ENCODE assay signal across 12 cellular contexts in the genomic region with DNA sequence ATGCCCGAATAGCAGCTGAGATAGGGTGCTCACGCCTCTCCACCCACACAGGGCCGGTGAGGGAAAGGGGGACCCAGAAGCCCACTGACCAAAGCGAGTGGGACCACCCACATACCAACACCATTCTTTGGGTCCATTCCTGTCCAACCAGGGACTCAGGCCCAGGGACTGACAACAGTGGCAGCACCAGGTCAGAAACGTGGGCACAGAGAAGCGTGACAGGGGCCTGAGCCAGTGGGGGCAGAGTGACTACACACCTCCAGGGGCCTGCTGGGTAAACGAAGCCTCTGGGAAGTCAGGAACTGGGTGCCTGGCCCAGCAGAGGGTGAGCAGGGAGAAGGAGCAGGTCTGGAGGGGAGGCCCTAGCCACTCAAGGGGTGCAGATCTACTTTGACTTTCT. TPM values are rescaled to one million over a fixed set of nuclear protein-coding genes. Genes with fewer than 3 reads are reported as not detected.
DNase-seq lines count a peak whose midpoint lies in the region; ATAC-seq and TF ChIP-seq lines count a peak whose summit lies in the region.
"Had no signal": no experiment of that assay in that cellular context is flagged by ENCODE, and none has a peak within 500 bp of the region (broad histone marks: within the 10 kb centered on the region; RNA-seq: fewer than 3 reads in every experiment).

No MANE protein-coding gene starts in this region.

- H3K4me1 Mint-ChIP-seq in HFFc6 (ENCODE audit: low read depth): peaks cover 70% of the 10 kb centered on the region
- H3K4me1 Mint-ChIP-seq in central memory CD8-positive, alpha-beta T cell: peaks cover 17% of the 10 kb centered on the region

- no peak for ATAC-seq in central memory CD8-positive, alpha-beta T cell (replicated peaks; ENCODE audit: extremely low read depth, poor library complexity, severe bottlenecking)
- ATAC-seq in HG02852 (IDR thresholded peaks at IDR 0.05; ENCODE audit: unreplicated experiment) (no peak), HG03139 (IDR thresholded peaks at IDR 0.05; ENCODE audit: unreplicated experiment) (no peak)

- TF ChIP-seq POLR2A in lower leg skin (IDR thresholded peaks at IDR 0.05) (no peak), suprapubic skin (IDR thresholded peaks at IDR 0.05) (no peak)

- H3K27ac ChIP-seq in suprapubic skin: peak overlapping the region; percentile 10

- peak overlapping the region; percentile 95 for H3K27ac Mint-ChIP-seq in HFFc6
- H3K27ac Mint-ChIP-seq in central memory CD8-positive, alpha-beta T cell (ENCODE audit: low read depth): peak overlapping the region; percentile 50

- H3K27me3 ChIP-seq in suprapubic skin: no peaks in the 10 kb centered on the region

- H3K36me3 Mint-ChIP-seq in HFFc6 (ENCODE audit: low read depth): peaks cover 1% of the 10 kb centered on the region; the same call in 1 of the 2 replicates
- H3K36me3 Mint-ChIP-seq in central memory CD8-positive, alpha-beta T cell (ENCODE audit: insufficient read depth): peaks cover 23% of the 10 kb centered on the region
- H3K36me3 Mint-ChIP-seq: activated naive CD4-positive, alpha-beta T cell treated with anti-CD3 and anti-CD28 coated beads, Interleukin-2, amount 50 U/mL, for 72 hours had no signal

- H3K4me3 Mint-ChIP-seq in HFFc6: no peak overlapping the region
- H3K4me3 Mint-ChIP-seq in central memory CD8-positive, alpha-beta T cell: no peak overlapping the region
- H3K4me3 Mint-ChIP-seq: activated CD8-positive, alpha-beta T cell treated with anti-CD3 and anti-CD28 coated beads for 36 hours; CD8-positive, alpha-beta T cell had no signal

- intact Hi-C loops in lower leg skin (cut with DNase I; ENCODE audit: low total_unique reads): loop anchor here (10.0 kb wide), 1 partner anchor 129 kb away; no protein-coding TSS in a partner anchor

- H3K36me3 ChIP-seq in suprapubic skin: peaks cover 63% of the 10 kb centered on the region

- no peaks in the 10 kb centered on the region for H3K9me3 ChIP-seq in suprapubic skin

- TF ChIP-seq CTCF in HFFc6 (IDR thresholded peaks at IDR 0.05) (no peak), lower leg skin (IDR thresholded peaks at IDR 0.05) (no peak), suprapubic skin (IDR thresholded peaks at IDR 0.05) (no peak)

- H3K9me3 Mint-ChIP-seq in HFFc6: no peaks in the 10 kb centered on the region
- no peaks in the 10 kb centered on the region for H3K9me3 Mint-ChIP-seq in central memory CD8-positive, alpha-beta T cell
- H3K9me3 Mint-ChIP-seq: activated CD8-positive, alpha-beta T cell treated with anti-CD3 and anti-CD28 coated beads for 36 hours; activated naive CD4-positive, alpha-beta T cell treated with anti-CD3 and anti-CD28 coated beads, Interleukin-2, amount 50 U/mL, for 72 hours; CD8-positive, alpha-beta T cell had no signal

- peaks cover 29% of the 10 kb centered on the region for H3K27me3 Mint-ChIP-seq in HFFc6 (ENCODE audit: insufficient read depth)
- no peaks in the 10 kb centered on the region for H3K27me3 Mint-ChIP-seq in central memory CD8-positive, alpha-beta T cell
- H3K27me3 Mint-ChIP-seq: activated CD8-positive, alpha-beta T cell treated with anti-CD3 and anti-CD28 coated beads for 36 hours had no signal

- no peak overlapping the region for H3K4me3 ChIP-seq in lower leg skin (ENCODE audit: low read depth, poor library complexity, severe bottlenecking)
- H3K4me3 ChIP-seq in suprapubic skin: no peak overlapping the region

- TF ChIP-seq EP300 in suprapubic skin (IDR thresholded peaks at IDR 0.05): no peak

- no peak for DNase-seq in HFFc6
- no peak for DNase-seq in central memory CD8-positive, alpha-beta T cell (ENCODE audit: low spot score in 2 of 2)
- DNase-seq in lower leg skin (ENCODE audit: low spot score in 2 of 2): peak; percentile 23 to 86
- no peak for DNase-seq in suprapubic skin (ENCODE audit: low spot score in 2 of 2)
- DNase-seq in DMS 273 treated with DMSO at 0.1 percent for 48 hours (lab: John Stamatoyannopoulos, UW): no peak
- no peak for DNase-seq in DMS153 treated with DMSO at 0.1 percent for 48 hours (lab: John Stamatoyannopoulos, UW; ENCODE audit: unreplicated experiment)

- WGBS in lower leg skin, 2 donors: 71 to 83% methylated on average over 7 of the region's 7 CpGs
- 87% methylated on average over 7 of the region's 7 CpGs for WGBS in suprapubic skin

- peaks cover 81% of the 10 kb centered on the region for H3K4me1 ChIP-seq in suprapubic skin

RNA-seq across cellular contexts. Expression of a gene that starts 13.7 kb away (rescaled TPM):
- 10 to 100 TPM; 50.5 to 59.4 (median 54.9) TPM for total RNA-seq in HFFc6 (2021; fragmentation: NEBNext Ultra II Directional; extraction: Animal tissue kit (Norgen Biotek cat#: 25700))
- 10 to 100 TPM; 21.0 to 39.5 (median 28.4) TPM for total RNA-seq in lower leg skin
- total RNA-seq in suprapubic skin: 10 to 100 TPM; 26.4 to 44.0 (median 34.4) TPM

RNA-seq across cellular contexts. Expression of a gene that starts 15.6 kb away (rescaled TPM):
- 10 to 100 TPM; 44.3 to 69.2 (median 58.9) TPM for total RNA-seq in HFFc6 (2021; fragmentation: NEBNext Ultra II Directional; extraction: Animal tissue kit (Norgen Biotek cat#: 25700))
- total RNA-seq in lower leg skin (10 to 100 TPM; 21.8 to 87.1 (median 65.9) TPM), suprapubic skin (100 to 1,000 TPM in 2 of 4 donors, 10 to 100 TPM in 2; 22.8 to 122 (median 78.2) TPM)

RNA-seq across cellular contexts. Expression of a gene that starts 32.0 kb away (rescaled TPM):
- 100 to 1,000 TPM; 317 to 444 (median 430) TPM for total RNA-seq in HFFc6 (2021; fragmentation: NEBNext Ultra II Directional; extraction: Animal tissue kit (Norgen Biotek cat#: 25700))
- 100 to 1,000 TPM in 1 of 4 donors, 10 to 100 TPM in 3; 22.0 to 508 (median 68.9) TPM for total RNA-seq in lower leg skin
- total RNA-seq in suprapubic skin: 10 to 100 TPM; 19.2 to 97.0 (median 59.6) TPM

RNA-seq across cellular contexts. Expression of a gene that starts 37.8 kb away (rescaled TPM):
- under 1 TPM; 0.12 to 0.34 (median 0.18) TPM for total RNA-seq in HFFc6 (2021; fragmentation: NEBNext Ultra II Directional; extraction: Animal tissue kit (Norgen Biotek cat#: 25700))
- total RNA-seq in lower leg skin (under 1 TPM in 2 of 4 donors, not detected in 2; 0.26 to 0.63 TPM), suprapubic skin (not detected)
- total RNA-seq: dermis microvascular lymphatic vessel endothelial cell had no signal

RNA-seq across cellular contexts. Expression of a gene that starts 59.2 kb away (rescaled TPM):
- 100 to 1,000 TPM; 376 to 437 (median 392) TPM for total RNA-seq in HFFc6 (2021; fragmentation: NEBNext Ultra II Directional; extraction: Animal tissue kit (Norgen Biotek cat#: 25700))
- total RNA-seq in lower leg skin: 100 to 1,000 TPM; 499 to 623 (median 546) TPM
- 100 to 1,000 TPM; 404 to 559 (median 485) TPM for total RNA-seq in suprapubic skin

Comparison
In these comparisons a context has a peak if more than half of its experiments do, and no peak if none do; other contexts are left out.
1. DNase-seq: peak in lower leg skin (2 of 2); none in HFFc6 (single experiment), central memory CD8-positive, alpha-beta T cell (0 of 2), suprapubic skin (0 of 2), DMS 273 treated with DMSO at 0.1 percent for 48 hours (single experiment) and DMS153 treated with DMSO at 0.1 percent for 48 hours (single experiment).